9 cellular contexts compared by ENCODE assay signal in genomic region chr1:116777831-116778830, GRCh38. TPM values are rescaled to one million over a fixed set of nuclear protein-coding genes. Genes with fewer than 3 reads are reported as not detected.
DNase-seq lines count a peak whose midpoint lies in the region; ATAC-seq, FAIRE-seq and TF ChIP-seq lines count a peak whose summit lies in the region.
"Had no signal": no experiment of that assay in that cellular context is flagged by ENCODE, and none has a peak within 500 bp of the region (broad histone marks: within the 10 kb centered on the region; RNA-seq: fewer than 3 reads in every experiment).

No MANE protein-coding gene starts in this region.

- TF ChIP-seq POLR2A in IMR-90 (IDR thresholded peaks at IDR 0.05; ENCODE audit: low read depth, low read length): no peak
- no peak for TF ChIP-seq POLR2A in spleen (IDR thresholded peaks at IDR 0.05)

- H3K14ac ChIP-seq in IMR-90 (replicated peaks; ENCODE audit: low read depth, low read length): no peak overlapping the region

- intact Hi-C loops in IMR-90 (cut with micrococcal nuclease) (no loop called here), pancreas (cut with DNase I) (no loop called here), spleen (cut with DNase I; ENCODE audit: low total_unique reads) (no loop called here)

- dilution Hi-C loops in IMR-90 (cut with HindIII; ENCODE audit: low sequenced_read_pairs, unreplicated experiment): no loop called here

- H3K23ac ChIP-seq in IMR-90 (ENCODE audit: low read depth, low read length): no peak overlapping the region

- no CpG with 5 or more reads among the region's 3 CpGs for WGBS in IMR-90 (ENCODE audit: extremely low coverage in 2 of 2, insufficient read length in 1 of 2), 2 experiments
- WGBS in pancreas, 2 donors: 46 to 57% methylated on average over 3 of the region's 3 CpGs
- WGBS in spleen, 5 donors: 57 to 75% (median 74%) methylated on average over 3 of the region's 3 CpGs

- no peaks in the 10 kb centered on the region for H3K9me3 ChIP-seq in IMR-90 (ENCODE audit: control insufficient read depth, insufficient read depth, low read length)
- no peaks in the 10 kb centered on the region for H3K9me3 ChIP-seq in pancreas
- peaks cover 0 to 7% (median 0%) of the 10 kb centered on the region in 8 donors for H3K9me3 ChIP-seq in spleen

- no peaks in the 10 kb centered on the region for H4K20me1 ChIP-seq in IMR-90 (ENCODE audit: insufficient read depth, low read length)

- H2AFZ ChIP-seq in IMR-90 (replicated peaks; ENCODE audit: low read length, poor library complexity): no peak overlapping the region

- no peak overlapping the region for H4K8ac ChIP-seq in IMR-90 (ENCODE audit: low read depth in 2 of 2, low read length in 2 of 2)

- H2BK20ac ChIP-seq in IMR-90 (ENCODE audit: low read depth, low read length): no peak overlapping the region

- no peaks in the 10 kb centered on the region for H3K9me1 ChIP-seq in IMR-90 (ENCODE audit: insufficient read depth, low read length)

- no peak overlapping the region for H2AK9ac ChIP-seq in IMR-90 (replicated peaks; ENCODE audit: low read depth, low read length, poor library complexity)

- H4K5ac ChIP-seq in IMR-90 (ENCODE audit: low read depth, low read length): no peak overlapping the region

- POLR2A ChIA-PET in IMR-90 (lab: Charles Lee; ENCODE audit: unreplicated experiment): no interaction called here

- H3K18ac ChIP-seq in IMR-90 (ENCODE audit: low read depth, low read length): no peak overlapping the region

- no peak overlapping the region for H3K4ac ChIP-seq in IMR-90 (ENCODE audit: low read depth, low read length)

- H3K9ac ChIP-seq in IMR-90 (ENCODE audit: low read depth, low read length): no peak overlapping the region

- CTCF ChIA-PET in IMR-90 (lab: Yijun Ruan, JAX): no interaction called here

- no peak overlapping the region for H4K91ac ChIP-seq in IMR-90 (ENCODE audit: insufficient read depth, low read depth, low read length)

- no TSS peak for BruUV-seq in IMR-90 (replicated peaks; lab: Mats Ljungman, UMichigan)

- H3K4me3 ChIP-seq in IMR-90 (ENCODE audit: insufficient read depth, low read depth, low read length) (no peak overlapping the region), astrocyte of the spinal cord (ENCODE audit: low read depth, low read length) (no peak overlapping the region), pancreas (no peak overlapping the region), spleen (no peak overlapping the region)

- no peak overlapping the region for H2AK5ac ChIP-seq in IMR-90 (ENCODE audit: low read depth, low read length)

- peak; percentile 72 for FAIRE-seq in GM18507 (lab: Jason Lieb, UNC)
- no peak for FAIRE-seq in pancreas (lab: Jason Lieb, UNC)

- no peaks in the 10 kb centered on the region for H3K36me3 ChIP-seq in IMR-90 (ENCODE audit: control insufficient read depth, insufficient read depth, low read length)
- no peaks in the 10 kb centered on the region for H3K36me3 ChIP-seq in pancreas
- no peaks in the 10 kb centered on the region for H3K36me3 ChIP-seq in spleen

- H2BK120ac ChIP-seq in IMR-90 (ENCODE audit: low read depth, low read length): no peak overlapping the region

- ATAC-seq in IMR-90 (ENCODE audit: low read depth): peak; percentile 70
- ATAC-seq in pancreas: peak; percentile 80 to 93 (median 90)
- ATAC-seq in GM21423 (IDR thresholded peaks at IDR 0.05; ENCODE audit: unreplicated experiment): no peak

- H2BK15ac ChIP-seq in IMR-90 (ENCODE audit: low read depth, low read length): no peak overlapping the region

- TF ChIP-seq CTCF in IMR-90 (conservative IDR thresholded peaks at IDR 0.05; ENCODE audit: low read depth, low read length) (no peak), astrocyte of the spinal cord (IDR thresholded peaks at IDR 0.05; ENCODE audit: low read depth, low read length) (no peak), pancreas (IDR thresholded peaks at IDR 0.05) (no peak), spleen (IDR thresholded peaks at IDR 0.05 in 8 of 11, conservative IDR thresholded peaks at IDR 0.05 in 3 of 11) (no peak)

- in situ Hi-C loops in IMR-90 (cut with MboI; ENCODE audit: low sequenced_read_pairs) (no loop called here), astrocyte of the spinal cord (cut with HindIII; ENCODE audit: low sequenced_read_pairs) (no loop called here)

- TF ChIP-seq RAD21 in IMR-90 (IDR thresholded peaks at IDR 0.05; ENCODE audit: low read length): no peak

- H3K27ac ChIP-seq in IMR-90 (ENCODE audit: insufficient read depth, low read length) (no peak overlapping the region), pancreas (peak overlapping the region; percentile 13 to 66 (median 34)), spleen (no peak overlapping the region)

- no peaks in the 10 kb centered on the region for H3K27me3 ChIP-seq in IMR-90 (ENCODE audit: control insufficient read depth, insufficient read depth, low read length)
- no peaks in the 10 kb centered on the region for H3K27me3 ChIP-seq in pancreas
- H3K27me3 ChIP-seq in spleen (replicated peaks in 1 of 7): no peaks in the 10 kb centered on the region

- H3K79me1 ChIP-seq in IMR-90 (ENCODE audit: low read depth in 1 of 2, low read length in 2 of 2): no peaks in the 10 kb centered on the region

- no peak overlapping the region for H3K4me2 ChIP-seq in IMR-90 (ENCODE audit: low read depth, low read length)

- no peak overlapping the region for H2BK5ac ChIP-seq in IMR-90 (ENCODE audit: low read depth, low read length, poor library complexity, severe bottlenecking)

- H3K4me1 ChIP-seq in IMR-90 (ENCODE audit: control insufficient read depth, insufficient read depth, low read length) (no peaks in the 10 kb centered on the region), pancreas (peaks cover 0 to 10% (median 9%) of the 10 kb centered on the region in 3 donors), spleen (peaks cover 0 to 6% (median 0%) of the 10 kb centered on the region in 6 donors)

- no peak for DNase-seq in GM18507 (ENCODE audit: extremely low spot score, insufficient read length, low read depth)
- DNase-seq in IMR-90: peak; percentile 66
- peak; percentile 85 for DNase-seq in astrocyte of the spinal cord (ENCODE audit: low read depth, low spot score)
- DNase-seq in pancreas: no peak
- DNase-seq in hypothalamus (lab: John Stamatoyannopoulos, UW): no peak
- no peak for DNase-seq in spleen
- DNase-seq: OCI-M1 had no signal

- H3K56ac ChIP-seq in IMR-90 (ENCODE audit: extremely low read depth, insufficient read depth, low read length): no peak overlapping the region

TF ChIP-seq in IMR-90, 13 proteins besides CTCF, POLR2A, EP300 and RAD21:
- TF ChIP-seq SMC3 (IDR thresholded peaks at IDR 0.05; ENCODE audit: low read depth, low read length) (no peak), FOS (IDR thresholded peaks at IDR 0.05; ENCODE audit: low read depth, low read length) (peak; percentile 29; the same call in 1 of the 2 replicates), MAZ (IDR thresholded peaks at IDR 0.05; ENCODE audit: borderline replicate concordance, low read depth, low read length) (no peak), NFE2L2 (IDR thresholded peaks at IDR 0.05; ENCODE audit: low read depth, low read length) (no peak), CEBPB (IDR thresholded peaks at IDR 0.05; ENCODE audit: low read depth, low read length) (no peak), MXI1 (IDR thresholded peaks at IDR 0.05; ENCODE audit: borderline replicate concordance, low read depth, low read length) (no peak), USF2 (IDR thresholded peaks at IDR 0.05; ENCODE audit: low read depth, low read length) (no peak), BHLHE40 (IDR thresholded peaks at IDR 0.05; ENCODE audit: low read depth, low read length) (no peak)

RNA-seq across cellular contexts. Expression of gene CD2, which starts 23.9 kb away (rescaled TPM):
- total RNA-seq in IMR-90 (2012; rRNA removed) (not detected in 2 replicates), pancreas (1 to 10 TPM in 3 of 6 donors, under 1 TPM in 3; 0.16 to 1.9 (median 1.1) TPM), spleen (10 to 100 TPM; 24.4 to 50.5 (median 35.4) TPM)
- polyA plus RNA-seq in IMR-90 (2012; rRNA removed) (not detected in 2 replicates), pancreas (under 1 TPM; 0.61 to 0.72 TPM), spleen (10 to 100 TPM; 21.6 to 25.5 (median 21.8) TPM)
- not detected in 2 replicates for polyA plus RNA-seq in IMR-90 (2012; cell fraction: cytosol; rRNA removed)
- not detected in 2 replicates for polyA plus RNA-seq in IMR-90 (2012; cell fraction: nucleus; rRNA removed; ENCODE audit: low replicate concordance)
- total RNA-seq: pulmonary artery endothelial cell had no signal

Comparison
In these comparisons a context has a peak if more than half of its experiments do, and no peak if none do; other contexts are left out.
1. DNase-seq: peak in IMR-90 (single experiment) and astrocyte of the spinal cord (single experiment); none in GM18507 (single experiment), pancreas (0 of 6), hypothalamus (0 of 51) and spleen (single experiment).
2. H3K27ac ChIP-seq: peak in pancreas (4 of 4); none in IMR-90 (single experiment) and spleen (0 of 8).
3. RNA of gene CD2, which starts 23.9 kb away (total RNA-seq): 24.4 to 50.5 TPM in spleen; 0.16 to 1.9 TPM in pancreas and not detected in IMR-90; every median in the first group is over 4 times any median in the second.